In genomic region chr4:105966046-105966445, GRCh38 we compare ENCODE assay signal across 15 cellular contexts.
A peak's percentile ranks its signal among the peaks of the same experiment; 100 is the strongest.
DNase-seq lines count a peak whose midpoint lies in the region; ATAC-seq, FAIRE-seq and TF ChIP-seq lines count a peak whose summit lies in the region.
"Had no signal": no experiment of that assay in that cellular context is flagged by ENCODE, and none has a peak within 500 bp of the region (broad histone marks: within the 10 kb centered on the region; RNA-seq: fewer than 3 reads in every experiment).

No MANE protein-coding gene starts in this region.

- in situ Hi-C loops in IMR-90 (cut with MboI; ENCODE audit: low sequenced_read_pairs) (no loop called here), mammary epithelial cell (cut with MboI; ENCODE audit: low sequenced_read_pairs in 2 of 2) (no loop called here), transverse colon (cut with MboI; ENCODE audit: low pct_ligation_motif_present in 1 of 4, low pct_unique_long_range_greater_than_20kb in 1 of 4, low sequenced_read_pairs in 3 of 4) (no loop called here)

- no peaks in the 10 kb centered on the region for H3K9me3 ChIP-seq in IMR-90 (ENCODE audit: control insufficient read depth, insufficient read depth, low read length)
- no peaks in the 10 kb centered on the region for H3K9me3 ChIP-seq in mammary epithelial cell (replicated peaks; ENCODE audit: insufficient read depth, low read length)
- no peaks in the 10 kb centered on the region for H3K9me3 ChIP-seq in keratinocyte (ENCODE audit: control insufficient read depth, low read depth, low read length)
- no peaks in the 10 kb centered on the region for H3K9me3 ChIP-seq in transverse colon
- H3K9me3 ChIP-seq: spleen had no signal

- dilution Hi-C loops in IMR-90 (cut with HindIII; ENCODE audit: low sequenced_read_pairs, unreplicated experiment) (no loop called here), mammary epithelial cell (cut with HindIII; ENCODE audit: low sequenced_read_pairs) (no loop called here), keratinocyte (cut with MboI; ENCODE audit: extremely low pct_ligation_motif_present, low sequenced_read_pairs) (no loop called here)

- no peak overlapping the region for H3K9ac ChIP-seq in IMR-90 (ENCODE audit: low read depth, low read length)
- H3K9ac ChIP-seq in mammary epithelial cell (ENCODE audit: insufficient read depth, low read length) = no peak overlapping the region
- H3K9ac ChIP-seq in keratinocyte (ENCODE audit: control insufficient read depth, extremely low read depth, insufficient read depth, low read length) = peak overlapping the region; percentile 5

- no peak for TF ChIP-seq RAD21 in IMR-90 (IDR thresholded peaks at IDR 0.05; ENCODE audit: low read length)

- no peak overlapping the region for H2BK15ac ChIP-seq in IMR-90 (ENCODE audit: low read depth, low read length)

- H3K4me3 Mint-ChIP-seq in stimulated activated effector memory CD8-positive, alpha-beta T cell treated with anti-CD3 and anti-CD28 coated beads, Interleukin-12 subunit alpha, Interleukin-12 subunit beta, amount 100 ng/mL, for 72 hours = no peak overlapping the region
- H3K4me3 Mint-ChIP-seq: CD8-positive, alpha-beta T cell; neural crest cell had no signal

- no peaks in the 10 kb centered on the region for H3K36me3 Mint-ChIP-seq in stimulated activated effector memory CD8-positive, alpha-beta T cell treated with anti-CD3 and anti-CD28 coated beads, Interleukin-12 subunit alpha, Interleukin-12 subunit beta, amount 100 ng/mL, for 72 hours
- H3K36me3 Mint-ChIP-seq: CD8-positive, alpha-beta T cell had no signal

- H2AFZ ChIP-seq in IMR-90 (replicated peaks; ENCODE audit: low read length, poor library complexity) (no peak overlapping the region), mammary epithelial cell (ENCODE audit: low read depth, low read length) (no peak overlapping the region), keratinocyte (ENCODE audit: control insufficient read depth, low read length) (no peak overlapping the region)

- no peak overlapping the region for H3K18ac ChIP-seq in IMR-90 (ENCODE audit: low read depth, low read length)

- DNase-seq in AML-193 (lab: John Stamatoyannopoulos, UW) (peak; percentile 19 to 49), IMR-90 (peak; percentile 52), mammary epithelial cell (peak; percentile 50), keratinocyte (ENCODE audit: low read depth, low spot score) (peak; percentile 26), transverse colon (no peak), iPS-NIHi7 (ENCODE audit: extremely low spot score) (no peak)
- no peak for DNase-seq in stimulated activated effector memory CD8-positive, alpha-beta T cell treated with anti-CD3 and anti-CD28 coated beads, Interleukin-12 subunit alpha, Interleukin-12 subunit beta, amount 100 ng/mL, for 72 hours (ENCODE audit: low spot score in 2 of 2)
- no peak for DNase-seq in activated CD4-positive, CD25-positive, alpha-beta regulatory T cell treated with anti-CD3 and anti-CD28 coated beads, Interleukin-2, amount 50 U/mL, for 72 hours
- DNase-seq: CD8-positive, alpha-beta T cell; spleen; WERI-Rb-1 had no signal

- POLR2A ChIA-PET in IMR-90 (lab: Charles Lee; ENCODE audit: unreplicated experiment) = no interaction called here

- H3K27me3 ChIP-seq in IMR-90 (ENCODE audit: control insufficient read depth, insufficient read depth, low read length) = peaks cover 7% of the 10 kb centered on the region
- no peaks in the 10 kb centered on the region for H3K27me3 ChIP-seq in mammary epithelial cell (ENCODE audit: insufficient read depth, low read length)
- H3K27me3 ChIP-seq in keratinocyte (ENCODE audit: control insufficient read depth, extremely low read depth, insufficient read depth, low read length) = no peaks in the 10 kb centered on the region
- no peaks in the 10 kb centered on the region for H3K27me3 ChIP-seq in transverse colon
- H3K27me3 ChIP-seq: spleen had no signal

- H3K9me3 Mint-ChIP-seq in stimulated activated effector memory CD8-positive, alpha-beta T cell treated with anti-CD3 and anti-CD28 coated beads, Interleukin-12 subunit alpha, Interleukin-12 subunit beta, amount 100 ng/mL, for 72 hours = no peaks in the 10 kb centered on the region
- H3K9me3 Mint-ChIP-seq: CD8-positive, alpha-beta T cell; neural crest cell had no signal

- H2BK5ac ChIP-seq in IMR-90 (ENCODE audit: low read depth, low read length, poor library complexity, severe bottlenecking) = no peak overlapping the region

- H3K4me1 ChIP-seq in IMR-90 (ENCODE audit: control insufficient read depth, insufficient read depth, low read length) (peaks cover 2% of the 10 kb centered on the region; the same call in 1 of the 2 replicates), mammary epithelial cell (ENCODE audit: insufficient read depth, low read length) (peaks cover 25% of the 10 kb centered on the region), keratinocyte (ENCODE audit: control insufficient read depth, extremely low read depth, insufficient read depth, low read length) (peaks cover 32% of the 10 kb centered on the region), transverse colon (peaks cover 0 to 17% (median 0%) of the 10 kb centered on the region in 4 donors)

- BruUV-seq in IMR-90 (replicated peaks; lab: Mats Ljungman, UMichigan) (no TSS peak), mammary epithelial cell (replicated peaks; lab: Mats Ljungman, UMichigan) (no TSS peak)

- no peaks in the 10 kb centered on the region for H3K79me2 ChIP-seq in mammary epithelial cell (ENCODE audit: insufficient read depth, low read length)
- no peaks in the 10 kb centered on the region for H3K79me2 ChIP-seq in keratinocyte (ENCODE audit: control insufficient read depth, insufficient read depth, low read length)

- no peaks in the 10 kb centered on the region for H3K4me1 Mint-ChIP-seq in stimulated activated effector memory CD8-positive, alpha-beta T cell treated with anti-CD3 and anti-CD28 coated beads, Interleukin-12 subunit alpha, Interleukin-12 subunit beta, amount 100 ng/mL, for 72 hours
- H3K4me1 Mint-ChIP-seq: neural crest cell had no signal

- no peaks in the 10 kb centered on the region for H3K79me1 ChIP-seq in IMR-90 (ENCODE audit: low read depth in 1 of 2, low read length in 2 of 2)

- TF ChIP-seq POLR2A in IMR-90 (IDR thresholded peaks at IDR 0.05; ENCODE audit: low read depth, low read length) (no peak), transverse colon (IDR thresholded peaks at IDR 0.05) (no peak)

- H3K56ac ChIP-seq in IMR-90 (ENCODE audit: extremely low read depth, insufficient read depth, low read length) = no peak overlapping the region

- no peak overlapping the region for H3K4ac ChIP-seq in IMR-90 (ENCODE audit: low read depth, low read length)

- no peak for TF ChIP-seq CTCF in IMR-90 (conservative IDR thresholded peaks at IDR 0.05; ENCODE audit: low read depth, low read length)
- TF ChIP-seq CTCF in mammary epithelial cell (conservative IDR thresholded peaks at IDR 0.05 in 1 of 2, IDR thresholded peaks at IDR 0.05 in 1 of 2; ENCODE audit: extremely low read depth in 1 of 2, insufficient read depth in 1 of 2, low read depth in 1 of 2, low read length in 2 of 2) = no peak
- no peak for TF ChIP-seq CTCF in keratinocyte (optimal IDR thresholded peaks at IDR 0.05 in 1 of 3, IDR thresholded peaks at IDR 0.05 in 1 of 3, conservative IDR thresholded peaks at IDR 0.05 in 1 of 3; ENCODE audit: extremely low read depth in 1 of 3, insufficient read depth in 2 of 3, low read length in 3 of 3)
- no peak for TF ChIP-seq CTCF in transverse colon (IDR thresholded peaks at IDR 0.05)

- H3K4me3 ChIP-seq in IMR-90 (ENCODE audit: insufficient read depth, low read depth, low read length) (no peak overlapping the region), mammary epithelial cell (replicated peaks in 1 of 3; ENCODE audit: insufficient read depth in 1 of 3, low read depth in 2 of 3, low read length in 3 of 3) (no peak overlapping the region), keratinocyte (ENCODE audit: control insufficient read depth in 2 of 3, extremely low read depth in 1 of 3, insufficient read depth in 2 of 3, low read depth in 1 of 3, low read length in 3 of 3) (no peak overlapping the region), transverse colon (no peak overlapping the region)
- H3K4me3 ChIP-seq: spleen had no signal

- no peaks in the 10 kb centered on the region for H4K20me1 ChIP-seq in IMR-90 (ENCODE audit: insufficient read depth, low read length)
- H4K20me1 ChIP-seq in mammary epithelial cell (ENCODE audit: insufficient read depth, low read length) = no peaks in the 10 kb centered on the region
- no peaks in the 10 kb centered on the region for H4K20me1 ChIP-seq in keratinocyte (ENCODE audit: control insufficient read depth, extremely low read depth, insufficient read depth, low read length)

- FAIRE-seq in keratinocyte (lab: Jason Lieb, UNC) = peak; percentile 55
- FAIRE-seq: GM19239 had no signal

- H2BK120ac ChIP-seq in IMR-90 (ENCODE audit: low read depth, low read length) = no peak overlapping the region

- intact Hi-C loops in IMR-90 (cut with micrococcal nuclease) = no loop called here
- intact Hi-C loops in mammary epithelial cell (cut with micrococcal nuclease) = no loop called here
- intact Hi-C loops in transverse colon (cut with DNase I; ENCODE audit: low total_unique reads) = no loop called here

- H3K36me3 ChIP-seq in IMR-90 (ENCODE audit: control insufficient read depth, insufficient read depth, low read length) = no peaks in the 10 kb centered on the region
- H3K36me3 ChIP-seq in mammary epithelial cell (ENCODE audit: insufficient read depth, low read length) = no peaks in the 10 kb centered on the region
- no peaks in the 10 kb centered on the region for H3K36me3 ChIP-seq in keratinocyte (ENCODE audit: control insufficient read depth in 2 of 2, extremely low read depth in 1 of 2, insufficient read depth in 2 of 2, low read length in 2 of 2)
- H3K36me3 ChIP-seq in transverse colon = no peaks in the 10 kb centered on the region
- H3K36me3 ChIP-seq: spleen, WERI-Rb-1 had no signal

- no peak overlapping the region for H4K91ac ChIP-seq in IMR-90 (ENCODE audit: insufficient read depth, low read depth, low read length)

- peak; percentile 77 for ATAC-seq in IMR-90 (ENCODE audit: low read depth)
- no peak for ATAC-seq in stimulated activated effector memory CD8-positive, alpha-beta T cell treated with anti-CD3 and anti-CD28 coated beads, Interleukin-12 subunit alpha, Interleukin-12 subunit beta, amount 100 ng/mL, for 72 hours
- ATAC-seq: CD8-positive, alpha-beta T cell; esophagus mucosa; HCT116 had no signal

- H3K4me2 ChIP-seq in IMR-90 (ENCODE audit: low read depth, low read length) (no peak overlapping the region), mammary epithelial cell (ENCODE audit: insufficient read depth, low read depth, low read length) (no peak overlapping the region), keratinocyte (ENCODE audit: control insufficient read depth, extremely low read depth, insufficient read depth, low read depth, low read length) (peak overlapping the region; percentile 61)

- H4K5ac ChIP-seq in IMR-90 (ENCODE audit: low read depth, low read length) = no peak overlapping the region

- H2AK5ac ChIP-seq in IMR-90 (ENCODE audit: low read depth, low read length) = no peak overlapping the region

- no peak overlapping the region for H3K27ac Mint-ChIP-seq in stimulated activated effector memory CD8-positive, alpha-beta T cell treated with anti-CD3 and anti-CD28 coated beads, Interleukin-12 subunit alpha, Interleukin-12 subunit beta, amount 100 ng/mL, for 72 hours
- H3K27ac Mint-ChIP-seq: CD8-positive, alpha-beta T cell had no signal

- TF ChIP-seq EP300 in transverse colon (IDR thresholded peaks at IDR 0.05; ENCODE audit: low read depth) = no peak

- no peak overlapping the region for H3K14ac ChIP-seq in IMR-90 (replicated peaks; ENCODE audit: low read depth, low read length)

- H2BK20ac ChIP-seq in IMR-90 (ENCODE audit: low read depth, low read length) = no peak overlapping the region

- H2AK9ac ChIP-seq in IMR-90 (replicated peaks; ENCODE audit: low read depth, low read length, poor library complexity) = no peak overlapping the region

- H4K8ac ChIP-seq in IMR-90 (ENCODE audit: low read depth in 2 of 2, low read length in 2 of 2) = no peak overlapping the region

- H3K27ac ChIP-seq in IMR-90 (ENCODE audit: insufficient read depth, low read length) = no peak overlapping the region
- H3K27ac ChIP-seq in mammary epithelial cell (ENCODE audit: insufficient read depth, low read depth, low read length) = no peak overlapping the region
- H3K27ac ChIP-seq in keratinocyte (ENCODE audit: control insufficient read depth, insufficient read depth, low read length) = peak overlapping the region; percentile 80
- no peak overlapping the region for H3K27ac ChIP-seq in transverse colon
- H3K27ac ChIP-seq: spleen, WERI-Rb-1 had no signal

- H3K9me1 ChIP-seq in IMR-90 (ENCODE audit: insufficient read depth, low read length) (no peaks in the 10 kb centered on the region), keratinocyte (ENCODE audit: control insufficient read depth, extremely low read depth, insufficient read depth, low read length) (no peaks in the 10 kb centered on the region)

- CTCF ChIA-PET in IMR-90 (lab: Yijun Ruan, JAX) (interaction anchor here (0.6 kb wide), 2 partner anchors 26 to 197 kb away, joined by 3 to 4 read pairs; no protein-coding TSS in a partner anchor), mammary epithelial cell (lab: Charles Lee; ENCODE audit: low non-redundant PET) (no interaction called here)

- H3K23ac ChIP-seq in IMR-90 (ENCODE audit: low read depth, low read length) = no peak overlapping the region

Comparison
In these comparisons a context has a peak if more than half of its experiments do, and no peak if none do; other contexts are left out.
1. DNase-seq: peak in AML-193 (2 of 2), IMR-90 (single experiment), mammary epithelial cell (single experiment) and keratinocyte (single experiment); none in stimulated activated effector memory CD8-positive, alpha-beta T cell treated with anti-CD3 and anti-CD28 coated beads, Interleukin-12 subunit alpha, Interleukin-12 subunit beta, amount 100 ng/mL, for 72 hours (0 of 2), activated CD4-positive, CD25-positive, alpha-beta regulatory T cell treated with anti-CD3 and anti-CD28 coated beads, Interleukin-2, amount 50 U/mL, for 72 hours (single experiment), transverse colon (single experiment) and iPS-NIHi7 (single experiment).